In the genomic region with DNA sequence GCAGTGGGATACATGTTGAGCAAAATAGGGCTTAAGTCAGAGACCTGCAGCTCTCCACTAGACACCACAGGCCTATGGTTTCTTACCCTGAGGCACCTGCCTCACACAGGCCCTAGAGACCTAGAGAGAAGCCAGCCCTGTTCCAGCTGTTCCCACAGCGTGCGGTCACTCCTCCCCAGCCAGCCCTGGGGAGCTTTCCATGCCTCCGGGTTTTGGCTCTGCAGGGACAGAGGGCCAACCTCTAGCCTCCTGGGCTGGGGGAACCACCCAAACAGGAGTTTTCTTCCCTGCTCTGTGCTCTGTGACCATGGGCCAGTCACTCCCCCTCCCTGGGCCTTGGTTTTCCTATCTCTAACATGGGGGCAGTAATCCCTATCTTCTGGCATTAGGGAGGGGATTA, we compare ENCODE assay signal across 21 cellular contexts. TPM values are rescaled to one million over a fixed set of nuclear protein-coding genes. Genes with fewer than 3 reads are reported as not detected.
DNase-seq lines count a peak whose midpoint lies in the region; ATAC-seq and TF ChIP-seq lines count a peak whose summit lies in the region.
"Had no signal": no experiment of that assay in that cellular context is flagged by ENCODE, and none has a peak within 500 bp of the region (broad histone marks: within the 10 kb centered on the region; RNA-seq: fewer than 3 reads in every experiment).

No MANE protein-coding gene starts in this region.

- H4K20me1 ChIP-seq in DOHH2 (ENCODE audit: control insufficient read depth, insufficient read depth, low read depth, low read length) (peaks cover 21% of the 10 kb centered on the region), mammary epithelial cell (ENCODE audit: insufficient read depth, low read length) (no peaks in the 10 kb centered on the region)

- H3K27me3 Mint-ChIP-seq in activated B cell treated with CpG ODN at 0.5 μM for 24 hours (no peaks in the 10 kb centered on the region), immature natural killer cell (ENCODE audit: low read depth in 3 of 3) (peaks cover 0 to 4% (median 2%) of the 10 kb centered on the region in 3 donors), MCF 10A (ENCODE audit: insufficient read depth, unreplicated experiment) (no peaks in the 10 kb centered on the region)

- H3K27me3 ChIP-seq in DOHH2 (ENCODE audit: control insufficient read depth, low read length) (no peaks in the 10 kb centered on the region), H7 (ENCODE audit: control insufficient read depth, insufficient read depth, low read length) (peaks cover 4% of the 10 kb centered on the region; the same call in 1 of the 2 replicates), mammary epithelial cell (ENCODE audit: insufficient read depth, low read length) (no peaks in the 10 kb centered on the region)
- H3K27me3 ChIP-seq: SJSA1 had no signal

- H3K4me3 Mint-ChIP-seq in activated B cell treated with CpG ODN at 0.5 μM for 24 hours (no peak overlapping the region), immature natural killer cell (no peak overlapping the region), MCF 10A (ENCODE audit: unreplicated experiment) (no peak overlapping the region)
- H3K4me3 Mint-ChIP-seq: CD8-positive, alpha-beta memory T cell had no signal

- peaks cover 34% of the 10 kb centered on the region for H3K4me1 Mint-ChIP-seq in activated B cell treated with CpG ODN at 0.5 μM for 24 hours
- no peaks in the 10 kb centered on the region for H3K4me1 Mint-ChIP-seq in immature natural killer cell
- H3K4me1 Mint-ChIP-seq in MCF 10A (ENCODE audit: insufficient read depth, unreplicated experiment): peaks cover 5% of the 10 kb centered on the region

- peaks cover 52% of the 10 kb centered on the region for H3K79me2 ChIP-seq in DOHH2 (ENCODE audit: control insufficient read depth, low read length)
- H3K79me2 ChIP-seq in mammary epithelial cell (ENCODE audit: insufficient read depth, low read length): no peaks in the 10 kb centered on the region

- BruUV-seq in MCF 10A (replicated peaks; lab: Mats Ljungman, UMichigan) (no TSS peak), mammary epithelial cell (replicated peaks; lab: Mats Ljungman, UMichigan) (no TSS peak)

- ATAC-seq in activated B cell treated with CpG ODN at 0.5 μM for 24 hours (ENCODE audit: low read depth) (no peak), GM19397 (IDR thresholded peaks at IDR 0.05; ENCODE audit: unreplicated experiment) (no peak)

- dilution Hi-C loops in mammary epithelial cell (cut with HindIII; ENCODE audit: low sequenced_read_pairs): loop anchor here (10.0 kb wide), 1 partner anchor 805 kb away; no protein-coding TSS in a partner anchor

- H3F3A ChIP-seq in DOHH2 (ENCODE audit: control insufficient read depth, insufficient read depth): peaks cover 38% of the 10 kb centered on the region

- H3K27ac Mint-ChIP-seq in activated B cell treated with CpG ODN at 0.5 μM for 24 hours (peak overlapping the region; percentile 64), immature natural killer cell (no peak overlapping the region), MCF 10A (ENCODE audit: low read depth, unreplicated experiment) (no peak overlapping the region)

- POLR2A ChIA-PET in activated B cell treated with CpG ODN at 0.5 μM for 24 hours (lab: Charles Lee): interaction anchor here (1.2 to 1.9 kb wide), 2 partner anchors 10 to 33 kb away, joined by 3 to 6 read pairs; a partner anchor contains a TSS
- POLR2A ChIA-PET in MCF 10A (lab: Yijun Ruan, JAX): no interaction called here

- H3K4me3 ChIP-seq in DOHH2 (ENCODE audit: low read length) (no peak overlapping the region), H7 (ENCODE audit: insufficient read depth, low read depth, low read length) (no peak overlapping the region), mammary epithelial cell (replicated peaks in 1 of 3; ENCODE audit: insufficient read depth in 1 of 3, low read depth in 2 of 3, low read length in 3 of 3) (no peak overlapping the region)
- H3K4me3 ChIP-seq: SJSA1 had no signal

- H3K9ac ChIP-seq in mammary epithelial cell (ENCODE audit: insufficient read depth, low read length): no peak overlapping the region

- WGBS in mammary epithelial cell (ENCODE audit: low coverage, missing lambda C conversion rate): 100% methylated on average over 3 of the region's 3 CpGs

- H3K36me3 ChIP-seq in DOHH2 (ENCODE audit: control insufficient read depth, low read length) (peaks cover 91% of the 10 kb centered on the region), H7 (replicated peaks; ENCODE audit: control insufficient read depth, insufficient read depth, low read length) (no peaks in the 10 kb centered on the region), mammary epithelial cell (ENCODE audit: insufficient read depth, low read length) (no peaks in the 10 kb centered on the region)

- H3K9me3 ChIP-seq in DOHH2 (ENCODE audit: control insufficient read depth, insufficient read depth, low read length) (no peaks in the 10 kb centered on the region), mammary epithelial cell (replicated peaks; ENCODE audit: insufficient read depth, low read length) (no peaks in the 10 kb centered on the region)
- H3K9me3 ChIP-seq: SJSA1 had no signal

- intact Hi-C loops in activated B cell treated with CpG ODN at 0.5 μM for 24 hours (cut with micrococcal nuclease) (loop anchor here (2.0 to 5.0 kb wide), 2 partner anchors 13 to 73 kb away; no protein-coding TSS in a partner anchor), MCF 10A (cut with micrococcal nuclease) (no loop called here), mammary epithelial cell (cut with micrococcal nuclease) (no loop called here)

- H2AFZ ChIP-seq in mammary epithelial cell (ENCODE audit: low read depth, low read length): no peak overlapping the region

- CTCF ChIA-PET in activated B cell treated with CpG ODN at 0.5 μM for 24 hours (lab: Charles Lee) (interaction anchor here (1.1 kb wide), 1 partner anchor 33 kb away, joined by 4 read pairs; a partner anchor contains a TSS), MCF 10A (lab: Yijun Ruan, JAX) (no interaction called here), mammary epithelial cell (lab: Charles Lee; ENCODE audit: low non-redundant PET) (no interaction called here)

- H3K4me2 ChIP-seq in DOHH2 (ENCODE audit: low read length): no peak overlapping the region
- H3K4me2 ChIP-seq in mammary epithelial cell (ENCODE audit: insufficient read depth, low read depth, low read length): no peak overlapping the region

- in situ Hi-C loops in mammary epithelial cell (cut with MboI; ENCODE audit: low sequenced_read_pairs in 2 of 2): no loop called here

- H3K9me2 ChIP-seq in DOHH2 (replicated peaks; ENCODE audit: control insufficient read depth, low read length): no peaks in the 10 kb centered on the region

- H3K27ac ChIP-seq in DOHH2 (ENCODE audit: low read depth, low read length): peak overlapping the region; percentile 0; the same call in 1 of the 2 replicates
- H3K27ac ChIP-seq in mammary epithelial cell (ENCODE audit: insufficient read depth, low read depth, low read length): no peak overlapping the region
- H3K27ac ChIP-seq: HL-60, SJSA1 had no signal

- TF ChIP-seq CTCF in DOHH2 (IDR thresholded peaks at IDR 0.05; ENCODE audit: low read depth, low read length, poor library complexity, severe bottlenecking) (no peak), activated B cell treated with CpG ODN at 0.5 μM for 24 hours (IDR thresholded peaks at IDR 0.05) (no peak), MCF 10A (IDR thresholded peaks at IDR 0.05; ENCODE audit: unreplicated experiment) (no peak), mammary epithelial cell (conservative IDR thresholded peaks at IDR 0.05 in 1 of 2, IDR thresholded peaks at IDR 0.05 in 1 of 2; ENCODE audit: extremely low read depth in 1 of 2, insufficient read depth in 1 of 2, low read depth in 1 of 2, low read length in 2 of 2) (no peak)

- DNase-seq in H7 (peak; percentile 47), activated B cell treated with CpG ODN at 0.5 μM for 24 hours (no peak), immature natural killer cell (no peak), MCF 10A (ENCODE audit: unreplicated experiment) (no peak), mammary epithelial cell (no peak)
- DNase-seq: CD8-positive, alpha-beta memory T cell; DND-41; HCEC 1CT; NCI-H1417; NCI-H187 treated with DMSO at 0.1 percent for 48 hours; NCI-H345; NCI-H526 treated with DMSO at 0.1 percent for 48 hours; OCI-M1; RPMI8226; SW 1271 had no signal

- H3K9me3 Mint-ChIP-seq in activated B cell treated with CpG ODN at 0.5 μM for 24 hours: no peaks in the 10 kb centered on the region
- no peaks in the 10 kb centered on the region for H3K9me3 Mint-ChIP-seq in immature natural killer cell
- no peaks in the 10 kb centered on the region for H3K9me3 Mint-ChIP-seq in MCF 10A (ENCODE audit: unreplicated experiment)
- H3K9me3 Mint-ChIP-seq: CD8-positive, alpha-beta memory T cell had no signal

- H3K4me1 ChIP-seq in DOHH2 (ENCODE audit: control insufficient read depth, low read length) (peaks cover 54% of the 10 kb centered on the region), mammary epithelial cell (ENCODE audit: insufficient read depth, low read length) (no peaks in the 10 kb centered on the region)

- H3K36me3 Mint-ChIP-seq in activated B cell treated with CpG ODN at 0.5 μM for 24 hours (ENCODE audit: low read depth) (peaks cover 67% of the 10 kb centered on the region), immature natural killer cell (no peaks in the 10 kb centered on the region), MCF 10A (ENCODE audit: insufficient read depth, unreplicated experiment) (peaks cover 10% of the 10 kb centered on the region)
- H3K36me3 Mint-ChIP-seq: CD8-positive, alpha-beta memory T cell had no signal

RNA-seq across cellular contexts. Expression of a gene that starts 33.0 kb away (rescaled TPM):
- total RNA-seq in H7 (2014; rRNA removed; shearing (Covaris generic)): 6.2 and 11.1 TPM in 2 replicates
- total RNA-seq in activated B cell treated with CpG ODN at 0.5 μM for 24 hours: 28.2 and 32.1 TPM in 2 replicates
- polyA plus RNA-seq in immature natural killer cell: 1 to 10 TPM in 1 of 3 donors, not detected in 2; 1.1 TPM
- 1.4 and 2.4 TPM in 2 replicates for total RNA-seq in MCF 10A (2022)
- 1 to 10 TPM; 3.0 to 3.4 TPM for total RNA-seq in mammary epithelial cell
- 1.3 TPM for polyA plus RNA-seq in mammary epithelial cell
- not detected for polyA minus RNA-seq in mammary epithelial cell

RNA-seq across cellular contexts. Expression of a gene that starts 36.6 kb away (rescaled TPM):
- total RNA-seq in H7 (2014; rRNA removed; shearing (Covaris generic)): not detected in 2 replicates
- total RNA-seq in activated B cell treated with CpG ODN at 0.5 μM for 24 hours (not detected in 2 replicates), MCF 10A (2022) (not detected in 2 replicates), mammary epithelial cell (not detected)
- polyA plus RNA-seq in immature natural killer cell (under 1 TPM in 1 of 3 donors, not detected in 2; 0.97 TPM), mammary epithelial cell (not detected)
- not detected for polyA minus RNA-seq in mammary epithelial cell
- total RNA-seq: CD8-positive, alpha-beta memory T cell; SJSA1 had no signal
- polyA plus RNA-seq: AG04450, BJ had no signal
